In genomic region chr18:28735731-28736130, GRCh38 we compare ENCODE assay signal across 14 cellular contexts.
A peak's percentile ranks its signal among the peaks of the same experiment; 100 is the strongest.
DNase-seq lines count a peak whose midpoint lies in the region; ATAC-seq, FAIRE-seq and TF ChIP-seq lines count a peak whose summit lies in the region.
"Had no signal": no experiment of that assay in that cellular context is flagged by ENCODE, and none has a peak within 500 bp of the region (broad histone marks: within the 10 kb centered on the region; RNA-seq: fewer than 3 reads in every experiment).

No MANE protein-coding gene starts in this region.

- H3K36me3 ChIP-seq in right lobe of liver (no peaks in the 10 kb centered on the region), HepG2 (replicated peaks in 1 of 2; ENCODE audit: control insufficient read depth in 1 of 2, insufficient read depth in 2 of 2, low read length in 2 of 2) (no peaks in the 10 kb centered on the region), stomach (no peaks in the 10 kb centered on the region)
- H3K36me3 ChIP-seq: suprapubic skin had no signal

- in situ Hi-C loops in HepG2 (cut with HindIII; ENCODE audit: extremely low pct_ligation_motif_present, low pct_unique_long_range_greater_than_20kb) (no loop called here), astrocyte of the spinal cord (cut with HindIII; ENCODE audit: low sequenced_read_pairs) (no loop called here)

- H3K4me1 ChIP-seq in right lobe of liver (no peaks in the 10 kb centered on the region), HepG2 (ENCODE audit: insufficient read depth, low read length) (no peaks in the 10 kb centered on the region), right cardiac atrium (ENCODE audit: control insufficient read depth, insufficient read depth, low read length) (no peaks in the 10 kb centered on the region), stomach (no peaks in the 10 kb centered on the region)
- H3K4me1 ChIP-seq: suprapubic skin had no signal

- CTCF ChIA-PET in HepG2 (lab: Yijun Ruan, JAX; ENCODE audit: low intra/inter-chr PET ratio, low total read pairs), result no interaction called here

- no peaks in the 10 kb centered on the region for H3K36me3 Mint-ChIP-seq in naive thymus-derived CD8-positive, alpha-beta T cell

- no peak for FAIRE-seq in HepG2 (lab: Jason Lieb, UNC)
- FAIRE-seq: TTC549 had no signal

- POLR2A ChIA-PET in HepG2 (lab: Yijun Ruan, JAX), result no interaction called here
- POLR2A ChIA-PET in naive thymus-derived CD8-positive, alpha-beta T cell (lab: Charles Lee), result no interaction called here

- no peak overlapping the region for H3K4me2 ChIP-seq in HepG2 (ENCODE audit: low read depth, low read length)

- no peak overlapping the region for H3K4me3 Mint-ChIP-seq in naive thymus-derived CD8-positive, alpha-beta T cell
- H3K4me3 Mint-ChIP-seq: activated T-cell treated with anti-CD3 and anti-CD28 coated beads, Interleukin-2, amount 50 U/mL, for 4 hours; dendritic cell treated with granulocyte-macrophage colony-stimulating factor and Interleukin-4, amounts not matched to agents 40 ng/mL and 50 ng/mL, for 4 days had no signal

- no peak for TF ChIP-seq RAD21 in HepG2 (CRISPR knock-in tag; IDR thresholded peaks at IDR 0.05)

- TF ChIP-seq CTCF in right lobe of liver (IDR thresholded peaks at IDR 0.05), result no peak
- TF ChIP-seq CTCF in HepG2 (CRISPR knock-in tag; IDR thresholded peaks at IDR 0.05), result no peak
- no peak for TF ChIP-seq CTCF in astrocyte of the spinal cord (IDR thresholded peaks at IDR 0.05; ENCODE audit: low read depth, low read length)
- TF ChIP-seq CTCF in stomach (IDR thresholded peaks at IDR 0.05), result no peak

- H3K27me3 ChIP-seq in right lobe of liver (no peaks in the 10 kb centered on the region), HepG2 (ENCODE audit: control insufficient read depth in 1 of 2, insufficient read depth in 2 of 2, low read length in 2 of 2) (no peaks in the 10 kb centered on the region), right cardiac atrium (ENCODE audit: control insufficient read depth, insufficient read depth) (no peaks in the 10 kb centered on the region), stomach (no peaks in the 10 kb centered on the region)
- H3K27me3 ChIP-seq: suprapubic skin had no signal

- TF ChIP-seq POLR2A in right lobe of liver (IDR thresholded peaks at IDR 0.05), result no peak
- TF ChIP-seq POLR2A in HepG2 (IDR thresholded peaks at IDR 0.05; ENCODE audit: insufficient read depth in 1 of 2, low read depth in 2 of 2, low read length in 2 of 2), result no peak
- no peak for TF ChIP-seq POLR2A in stomach (IDR thresholded peaks at IDR 0.05)

- H4K20me1 ChIP-seq in HepG2 (ENCODE audit: insufficient read depth, low read length), result no peaks in the 10 kb centered on the region

- no peaks in the 10 kb centered on the region for H3K4me1 Mint-ChIP-seq in naive thymus-derived CD8-positive, alpha-beta T cell

- H3K27me3 Mint-ChIP-seq in naive thymus-derived CD8-positive, alpha-beta T cell, result no peaks in the 10 kb centered on the region
- H3K27me3 Mint-ChIP-seq: dendritic cell treated with granulocyte-macrophage colony-stimulating factor and Interleukin-4, amounts not matched to agents 40 ng/mL and 50 ng/mL, for 4 days had no signal

- H3K4me3 ChIP-seq in right lobe of liver (no peak overlapping the region), HepG2 (replicated peaks in 1 of 3; ENCODE audit: insufficient read depth in 1 of 3, low read depth in 2 of 3, low read length in 3 of 3) (no peak overlapping the region), astrocyte of the spinal cord (ENCODE audit: low read depth, low read length) (no peak overlapping the region), right cardiac atrium (ENCODE audit: low read length) (no peak overlapping the region), stomach (no peak overlapping the region)
- H3K4me3 ChIP-seq: suprapubic skin had no signal

- BruUV-seq in HepG2 (replicated peaks; lab: Mats Ljungman, UMichigan), result no TSS peak

- no peak overlapping the region for H3K9ac ChIP-seq in HepG2 (ENCODE audit: insufficient read depth, low read depth, low read length)

- H3K27ac ChIP-seq in right lobe of liver (no peak overlapping the region), HepG2 (ENCODE audit: extremely low read length, insufficient read depth, low read length) (no peak overlapping the region), right cardiac atrium (ENCODE audit: low read length) (no peak overlapping the region), stomach (no peak overlapping the region)
- H3K27ac ChIP-seq: suprapubic skin had no signal

- WGBS in right lobe of liver (ENCODE audit: insufficient coverage, low coverage, low lambda C conversion rate, missing lambda C conversion rate), result 26% methylated on average over 2 of the region's 2 CpGs
- 21% methylated on average over 2 of the region's 2 CpGs for WGBS in HepG2 (ENCODE audit: low lambda C conversion rate)
- WGBS in right cardiac atrium, result 26% methylated on average over 2 of the region's 2 CpGs
- 29 to 47% (median 39%) methylated on average over 2 of the region's 2 CpGs for WGBS in stomach, 5 donors

- DNase-seq in right lobe of liver (no peak), HepG2 (ENCODE audit: low spot score) (no peak), astrocyte of the spinal cord (ENCODE audit: low read depth, low spot score) (peak; percentile 88), right cardiac atrium (no peak), middle frontal gyrus (ENCODE audit: extremely low spot score, low spot score) (no peak), stomach (no peak), NCI-H1092 treated with DMSO at 0.1 percent for 48 hours (lab: John Stamatoyannopoulos, UW) (no peak)
- DNase-seq in naive thymus-derived CD8-positive, alpha-beta T cell, result no peak
- DNase-seq: activated T-cell treated with anti-CD3 and anti-CD28 coated beads, Interleukin-2, amount 50 U/mL, for 4 hours; NCI-H1092; stimulated activated CD4-positive, alpha-beta T cell treated with anti-CD3 and anti-CD28 coated beads, Interleukin-4, amount 100 ng/mL, for 24 hours had no signal

- TF ChIP-seq EP300 in HepG2 (IDR thresholded peaks at IDR 0.05; ENCODE audit: low read depth in 2 of 2, low read length in 2 of 2) (no peak), HepG2 (CRISPR knock-in tag; IDR thresholded peaks at IDR 0.05; ENCODE audit: borderline replicate concordance) (no peak), stomach (IDR thresholded peaks at IDR 0.05) (no peak)

- ATAC-seq in right lobe of liver (peak in 3 of 4 donors; percentile 23 to 67 (median 42)), HepG2 (no peak), right cardiac atrium (peak; percentile 67 to 84)
- ATAC-seq in naive thymus-derived CD8-positive, alpha-beta T cell, result no peak
- ATAC-seq: activated T-cell treated with anti-CD3 and anti-CD28 coated beads, Interleukin-2, amount 50 U/mL, for 4 hours had no signal

- no peak overlapping the region for H2AFZ ChIP-seq in HepG2 (ENCODE audit: low read length)

- peaks cover 0 to 11% (median 4%) of the 10 kb centered on the region in 9 donors for H3K9me3 Mint-ChIP-seq in naive thymus-derived CD8-positive, alpha-beta T cell
- H3K9me3 Mint-ChIP-seq: dendritic cell treated with granulocyte-macrophage colony-stimulating factor and Interleukin-4, amounts not matched to agents 40 ng/mL and 50 ng/mL, for 4 days had no signal

- no peak overlapping the region for H3K27ac Mint-ChIP-seq in naive thymus-derived CD8-positive, alpha-beta T cell
- H3K27ac Mint-ChIP-seq: dendritic cell treated with granulocyte-macrophage colony-stimulating factor and Interleukin-4, amounts not matched to agents 40 ng/mL and 50 ng/mL, for 4 days had no signal

- intact Hi-C loops in right lobe of liver (cut with DNase I) (no loop called here), HepG2 (cut with micrococcal nuclease; ENCODE audit: unreplicated experiment) (no loop called here), right cardiac atrium (cut with DNase I) (no loop called here), stomach (cut with DNase I; ENCODE audit: low total_unique reads) (no loop called here)

- H3K9me3 ChIP-seq in right lobe of liver, result no peaks in the 10 kb centered on the region
- no peaks in the 10 kb centered on the region for H3K9me3 ChIP-seq in HepG2 (ENCODE audit: low read length)
- H3K9me3 ChIP-seq in right cardiac atrium (ENCODE audit: control insufficient read depth, low read length), result no peaks in the 10 kb centered on the region
- peaks cover 0 to 7% (median 0%) of the 10 kb centered on the region in 4 donors for H3K9me3 ChIP-seq in stomach
- H3K9me3 ChIP-seq: suprapubic skin had no signal

- no peaks in the 10 kb centered on the region for H3K79me2 ChIP-seq in HepG2 (ENCODE audit: insufficient read depth, low read length)

TF ChIP-seq in HepG2, 621 proteins besides CTCF, POLR2A, EP300 and RAD21 (continues in another document):
- no peak for TF ChIP-seq JARID2 (CRISPR knock-in tag; IDR thresholded peaks at IDR 0.05; ENCODE audit: insufficient replicate concordance)
- TF ChIP-seq SOX5 (CRISPR knock-in tag; IDR thresholded peaks at IDR 0.05; ENCODE audit: borderline replicate concordance), result no peak
- no peak for TF ChIP-seq THAP8 (CRISPR knock-in tag; IDR thresholded peaks at IDR 0.05; ENCODE audit: borderline replicate concordance)
- no peak for TF ChIP-seq ELF4 (CRISPR knock-in tag; IDR thresholded peaks at IDR 0.05; ENCODE audit: borderline replicate concordance)
- no peak for TF ChIP-seq ZC3H13 (CRISPR knock-in tag; IDR thresholded peaks at IDR 0.05)
- TF ChIP-seq EED (CRISPR knock-in tag; IDR thresholded peaks at IDR 0.05), result no peak
- no peak for TF ChIP-seq DBP (CRISPR knock-in tag; IDR thresholded peaks at IDR 0.05; ENCODE audit: not compliant biosample characterization)
- no peak for TF ChIP-seq PRPF4 (IDR thresholded peaks at IDR 0.05; ENCODE audit: low read depth, low read length, poor library complexity, severe bottlenecking)
- no peak for TF ChIP-seq ZNF557 (CRISPR knock-in tag; IDR thresholded peaks at IDR 0.05)
- TF ChIP-seq ZNF747 (CRISPR knock-in tag; IDR thresholded peaks at IDR 0.05; ENCODE audit: borderline replicate concordance), result no peak
- TF ChIP-seq ZNF569 (CRISPR knock-in tag; IDR thresholded peaks at IDR 0.05; ENCODE audit: borderline replicate concordance), result no peak
- no peak for TF ChIP-seq PHB2 (IDR thresholded peaks at IDR 0.05; ENCODE audit: partially characterized antibody)
- TF ChIP-seq ZNF709 (CRISPR knock-in tag; IDR thresholded peaks at IDR 0.05), result no peak
- TF ChIP-seq IKZF1 (IDR thresholded peaks at IDR 0.05), result no peak

Comparison
In these comparisons a context has a peak if more than half of its experiments do, and no peak if none do; other contexts are left out.
1. ATAC-seq: peak in right lobe of liver (3 of 4) and right cardiac atrium (2 of 2); none in HepG2 (single experiment) and naive thymus-derived CD8-positive, alpha-beta T cell (0 of 2).